14 cellular contexts compared by ENCODE assay signal in the genomic region with DNA sequence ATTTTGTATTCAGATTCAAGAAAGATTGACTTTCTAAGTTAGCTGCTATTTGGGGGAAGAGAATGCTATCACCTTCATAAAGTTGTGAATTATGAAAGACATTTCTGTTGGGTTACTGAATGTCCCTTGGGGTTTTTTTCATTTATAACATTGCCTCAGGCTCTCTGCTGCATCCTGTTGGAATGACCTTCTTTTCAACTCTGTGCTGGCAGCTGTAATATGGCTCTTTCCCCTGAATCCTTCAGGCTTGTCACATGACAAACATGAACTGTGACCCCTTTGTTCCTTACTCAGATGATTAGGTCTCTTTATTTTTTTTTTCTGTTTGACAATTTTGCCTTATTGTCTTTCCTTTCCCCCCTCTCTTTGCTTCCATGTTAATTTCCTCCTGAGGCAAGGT.
DNase-seq lines count a peak whose midpoint lies in the region; ATAC-seq and TF ChIP-seq lines count a peak whose summit lies in the region.
"Had no signal": no experiment of that assay in that cellular context is flagged by ENCODE, and none has a peak within 500 bp of the region (broad histone marks: within the 10 kb centered on the region; RNA-seq: fewer than 3 reads in every experiment).

No MANE protein-coding gene starts in this region.

- DNase-seq in NCI-H460 (ENCODE audit: extremely low read depth, low read depth) = peak; percentile 24
- peak; percentile 79 for DNase-seq in fibroblast of gingiva (ENCODE audit: low read depth)
- DNase-seq in nephron progenitor cell = no peak
- no peak for DNase-seq in Karpas-422
- no peak for DNase-seq in activated gamma-delta T cell (lab: John Stamatoyannopoulos, UW)
- DNase-seq: activated T-cell treated with anti-CD3 and anti-CD28 coated beads for 4 hours, erythroblast, GDM1 had no signal

- H3K4me3 Mint-ChIP-seq in nephron progenitor cell = peak overlapping the region; percentile 53

- ATAC-seq in GM21717 (IDR thresholded peaks at IDR 0.05; ENCODE audit: unreplicated experiment) = no peak
- ATAC-seq in HG02763 (IDR thresholded peaks at IDR 0.05; ENCODE audit: unreplicated experiment) = no peak

- H3K9me2 ChIP-seq in Karpas-422 (replicated peaks; ENCODE audit: insufficient read depth, low read length) = no peaks in the 10 kb centered on the region

- H3K9me3 ChIP-seq in BLaER1 treated with 17β-estradiol and CSF1 and Interleukin-3, amounts not matched to agents 10 nM and 100 nM (replicated peaks in 1 of 11) = no peaks in the 10 kb centered on the region
- no peaks in the 10 kb centered on the region for H3K9me3 ChIP-seq in Karpas-422 (ENCODE audit: low read length)
- H3K9me3 ChIP-seq: prostate gland, suprapubic skin had no signal

- H3K9me3 Mint-ChIP-seq in nephron progenitor cell = no peaks in the 10 kb centered on the region

- no peak for TF ChIP-seq CTCF in nephron progenitor cell (IDR thresholded peaks at IDR 0.05)

- peaks cover 0 to 11% (median 7%) of the 10 kb centered on the region in 10 experiments; a peak in 10 of 20 replicates for H3K4me1 ChIP-seq in BLaER1 treated with 17β-estradiol and CSF1 and Interleukin-3, amounts not matched to agents 10 nM and 100 nM
- no peaks in the 10 kb centered on the region for H3K4me1 ChIP-seq in Karpas-422 (ENCODE audit: low read length)
- H3K4me1 ChIP-seq: prostate gland had no signal

- no peaks in the 10 kb centered on the region for H3K27me3 Mint-ChIP-seq in nephron progenitor cell (ENCODE audit: low read depth, poor library complexity)

- no peak overlapping the region for H3K27ac ChIP-seq in BLaER1 treated with 17β-estradiol and CSF1 and Interleukin-3, amounts not matched to agents 10 nM and 100 nM
- no peak overlapping the region for H3K27ac ChIP-seq in Karpas-422 (ENCODE audit: low read length)
- H3K27ac ChIP-seq: HL-60, prostate gland had no signal

- peaks cover 40% of the 10 kb centered on the region for H3K79me2 ChIP-seq in Karpas-422 (ENCODE audit: low read length)

- H3K36me3 ChIP-seq in BLaER1 treated with 17β-estradiol and CSF1 and Interleukin-3, amounts not matched to agents 10 nM and 100 nM = peaks cover 4 to 18% (median 15%) of the 10 kb centered on the region in 11 experiments; a peak in 17 of 22 replicates
- peaks cover 32% of the 10 kb centered on the region; the same call in 1 of the 2 replicates for H3K36me3 ChIP-seq in Karpas-422 (ENCODE audit: insufficient read depth, low read length)
- H3K36me3 ChIP-seq: prostate gland had no signal

- no peak overlapping the region for H3K9ac ChIP-seq in BLaER1 treated with 17β-estradiol and CSF1 and Interleukin-3, amounts not matched to agents 10 nM and 100 nM
- no peak overlapping the region for H3K9ac ChIP-seq in Karpas-422 (ENCODE audit: low read length)

- H3K4me3 ChIP-seq in BLaER1 treated with 17β-estradiol and CSF1 and Interleukin-3, amounts not matched to agents 10 nM and 100 nM = no peak overlapping the region
- H3K4me3 ChIP-seq in Karpas-422 (ENCODE audit: low read length) = no peak overlapping the region
- H3K4me3 ChIP-seq: prostate gland, suprapubic skin had no signal

- H3K4me1 Mint-ChIP-seq in nephron progenitor cell = peaks cover 36% of the 10 kb centered on the region

- peaks cover 15% of the 10 kb centered on the region for H3K36me3 Mint-ChIP-seq in nephron progenitor cell (ENCODE audit: low read depth)

- H4K20me1 ChIP-seq in BLaER1 treated with 17β-estradiol and CSF1 and Interleukin-3, amounts not matched to agents 10 nM and 100 nM = no peaks in the 10 kb centered on the region
- no peaks in the 10 kb centered on the region for H4K20me1 ChIP-seq in Karpas-422 (ENCODE audit: insufficient read depth, low read depth, low read length)

- H2AFZ ChIP-seq in Karpas-422 (ENCODE audit: low read length) = no peak overlapping the region

- peak overlapping the region; percentile 83 for H3K27ac Mint-ChIP-seq in nephron progenitor cell

- peak overlapping the region in 6 of 11 experiments; percentile 5 to 33 (median 10); a peak in 7 of 22 replicates for H3K4me2 ChIP-seq in BLaER1 treated with 17β-estradiol and CSF1 and Interleukin-3, amounts not matched to agents 10 nM and 100 nM
- H3K4me2 ChIP-seq in Karpas-422 (ENCODE audit: low read depth, low read length, poor library complexity, severe bottlenecking) = no peak overlapping the region

- no peaks in the 10 kb centered on the region for H3K27me3 ChIP-seq in BLaER1 treated with 17β-estradiol and CSF1 and Interleukin-3, amounts not matched to agents 10 nM and 100 nM
- H3K27me3 ChIP-seq in Karpas-422 (ENCODE audit: low read length) = no peaks in the 10 kb centered on the region
- H3K27me3 ChIP-seq: suprapubic skin had no signal

Comparison
In these comparisons a context has a peak if more than half of its experiments do, and no peak if none do; other contexts are left out.
1. DNase-seq: peak in NCI-H460 (single experiment) and fibroblast of gingiva (single experiment); none in nephron progenitor cell (single experiment), Karpas-422 (single experiment) and activated gamma-delta T cell (single experiment).